1 cellular context compared by ENCODE assay signal in genomic region chr12:98653866-98654493, GRCh38.
TF ChIP-seq lines count a peak whose summit lies in the region.

No MANE protein-coding gene starts in this region.

TF ChIP-seq in GM23338, 12 proteins besides CTCF, POLR2A, EP300 and RAD21:
- no peak for TF ChIP-seq ZNF462 (CRISPR knock-in tag; IDR thresholded peaks at IDR 0.05)
